Comparison of ENCODE assay signal across 1 cellular context in the genomic region with DNA sequence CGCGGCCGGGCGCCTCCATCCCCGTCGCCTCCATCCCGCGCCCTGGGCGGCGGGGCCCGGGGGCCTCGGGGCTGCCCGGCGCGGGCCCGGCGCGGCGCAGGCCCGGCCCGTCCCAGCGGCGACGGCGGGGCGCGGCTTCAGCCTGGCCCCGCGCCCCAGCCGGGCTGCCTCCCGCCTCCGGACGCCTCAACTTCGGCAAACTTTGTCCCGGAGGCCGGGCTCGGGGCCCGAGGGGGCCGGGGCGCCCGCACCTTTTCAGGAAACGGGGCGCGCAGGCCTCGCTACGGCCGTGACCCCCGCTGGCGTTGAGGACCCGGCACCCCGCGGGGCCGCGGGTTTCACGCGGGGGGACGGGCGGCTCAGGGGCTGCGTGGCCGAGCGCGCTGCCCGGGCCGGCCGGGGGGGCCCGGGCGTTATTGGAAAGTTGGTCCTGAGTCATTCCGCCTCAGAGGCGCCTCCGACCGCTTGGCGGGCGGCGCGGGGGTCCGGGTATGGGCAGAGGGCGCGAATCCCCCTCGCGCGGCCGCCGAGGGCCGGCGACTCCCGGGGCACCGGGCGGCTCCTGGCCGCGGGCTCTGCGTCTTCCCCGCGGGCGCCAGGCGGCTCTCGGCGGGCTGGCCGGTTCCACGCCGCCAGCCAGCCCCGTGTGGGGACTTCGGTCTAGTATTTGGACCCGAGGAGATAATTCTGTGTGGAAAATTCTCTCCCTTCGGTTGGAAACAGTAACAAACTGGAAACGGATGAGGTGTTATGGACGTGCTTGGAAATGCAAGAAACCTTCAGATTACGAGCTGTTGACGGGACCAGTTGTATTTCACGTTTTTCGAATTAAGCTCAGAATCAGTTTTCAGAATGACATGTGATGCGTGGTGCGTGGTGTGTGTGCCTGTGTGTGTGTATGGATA.
TF ChIP-seq lines count a peak whose summit lies in the region.

No MANE protein-coding gene starts in this region.

TF ChIP-seq in H1, 55 proteins besides CTCF, POLR2A, EP300 and RAD21 (continued from another document):
- TF ChIP-seq FOSL1 (IDR thresholded peaks at IDR 0.05; ENCODE audit: insufficient read depth, low read depth, low read length) (no peak), TAF1 (IDR thresholded peaks at IDR 0.05; ENCODE audit: low read depth, low read length) (0 out of 2 replicates have a peak, but pooled peaks have one; percentile 15)
